In the genomic region with DNA sequence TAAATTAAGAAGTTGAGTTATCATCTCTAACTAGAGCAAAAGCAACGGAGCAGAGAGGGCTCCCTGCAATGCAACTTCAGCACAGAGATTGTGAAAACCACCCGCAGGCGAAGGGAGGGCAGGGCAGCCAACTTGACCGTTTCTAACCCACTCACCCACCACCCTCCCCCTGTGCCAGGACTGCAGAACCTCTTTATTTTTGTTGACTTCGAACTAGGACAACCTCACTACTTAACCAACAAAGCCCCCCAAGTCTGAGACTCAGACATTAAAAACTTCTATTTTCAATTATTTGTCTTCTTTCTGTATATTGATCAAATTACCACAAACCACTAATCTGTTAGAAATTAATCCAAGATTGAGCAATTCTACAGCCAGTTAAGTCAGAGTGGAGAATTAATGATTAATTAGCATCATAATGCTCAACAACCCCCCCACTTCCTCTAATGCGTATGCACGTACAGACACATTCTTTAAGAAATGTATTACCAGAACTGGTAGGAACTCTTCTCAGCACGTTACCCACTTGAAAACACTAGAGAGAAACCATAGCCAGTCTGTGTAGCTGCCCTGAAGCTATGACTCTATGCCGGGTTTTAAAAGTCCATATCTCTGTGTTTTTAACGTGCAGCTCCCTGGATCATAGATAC, we compare ENCODE assay signal across 8 cellular contexts. TPM values are rescaled to one million over a fixed set of nuclear protein-coding genes. Genes with fewer than 3 reads are reported as not detected.
DNase-seq lines count a peak whose midpoint lies in the region; ATAC-seq and TF ChIP-seq lines count a peak whose summit lies in the region.

No MANE protein-coding gene starts in this region.

- no peak overlapping the region for H3K4me3 ChIP-seq in GM23338
- peak overlapping the region; percentile 81 for H3K4me3 ChIP-seq in lower lobe of right lung

- no peaks in the 10 kb centered on the region for H3K9me3 ChIP-seq in lower lobe of right lung

- H3K27me3 Mint-ChIP-seq in GM23338 (ENCODE audit: insufficient read depth, low read depth, poor library complexity): peaks cover 41% of the 10 kb centered on the region
- peaks cover 14% of the 10 kb centered on the region for H3K27me3 Mint-ChIP-seq in activated B cell treated with CpG ODN at 0.5 μM for 24 hours

- intact Hi-C loops in activated B cell treated with CpG ODN at 0.5 μM for 24 hours (cut with micrococcal nuclease): loop anchor here (5.0 kb wide), 2 partner anchors 33 to 148 kb away; partner anchors contain the start of gene ABTB1
- intact Hi-C loops in lower lobe of right lung (cut with DNase I): no loop called here

- no peaks in the 10 kb centered on the region for H3K36me3 ChIP-seq in GM23338 (ENCODE audit: insufficient read depth)
- peaks cover 8% of the 10 kb centered on the region for H3K36me3 ChIP-seq in lower lobe of right lung

- no peaks in the 10 kb centered on the region for H4K20me1 ChIP-seq in GM23338 (replicated peaks; ENCODE audit: insufficient read depth)

- no peaks in the 10 kb centered on the region for H3K9me3 Mint-ChIP-seq in GM23338
- H3K9me3 Mint-ChIP-seq in activated B cell treated with CpG ODN at 0.5 μM for 24 hours: no peaks in the 10 kb centered on the region

- POLR2A ChIA-PET in activated B cell treated with CpG ODN at 0.5 μM for 24 hours (lab: Charles Lee): interaction anchor here (1.7 to 4.5 kb wide), 2 partner anchors 65 to 70 kb away, joined by 6 to 26 read pairs; no protein-coding TSS in a partner anchor

- H3K27ac Mint-ChIP-seq in GM23338 (no peak overlapping the region), activated B cell treated with CpG ODN at 0.5 μM for 24 hours (no peak overlapping the region)

- peaks cover 34% of the 10 kb centered on the region for H3K4me1 ChIP-seq in GM23338 (ENCODE audit: insufficient read depth)
- H3K4me1 ChIP-seq in lower lobe of right lung: peaks cover 67% of the 10 kb centered on the region

- no peaks in the 10 kb centered on the region for H3F3A ChIP-seq in GM23338 (replicated peaks; ENCODE audit: low read depth)

- CTCF ChIA-PET in activated B cell treated with CpG ODN at 0.5 μM for 24 hours (lab: Charles Lee): interaction anchor here (0.7 kb wide), 1 partner anchor 125 kb away, joined by 3 read pairs; no protein-coding TSS in a partner anchor

- ATAC-seq in GM23338: peak; percentile 29; the same call in 2 of the 3 replicates
- no peak for ATAC-seq in activated B cell treated with CpG ODN at 0.5 μM for 24 hours (ENCODE audit: low read depth)
- ATAC-seq in lower lobe of right lung: peak; percentile 50 to 54
- ATAC-seq in GM18858 (IDR thresholded peaks at IDR 0.05; ENCODE audit: unreplicated experiment): no peak

- H3K27ac ChIP-seq in GM23338 (ENCODE audit: low read depth) (no peak overlapping the region), lower lobe of right lung (peak overlapping the region; percentile 88)

- H3K27me3 ChIP-seq in GM23338 (ENCODE audit: insufficient read depth) (peaks cover 29% of the 10 kb centered on the region), lower lobe of right lung (ENCODE audit: low read depth) (no peaks in the 10 kb centered on the region)

- no peaks in the 10 kb centered on the region for H3K79me2 ChIP-seq in GM23338 (replicated peaks; ENCODE audit: insufficient read depth)

- no peak overlapping the region for H2AFZ ChIP-seq in GM23338

- H3K36me3 Mint-ChIP-seq in GM23338 (ENCODE audit: low read depth): no peaks in the 10 kb centered on the region
- H3K36me3 Mint-ChIP-seq in activated B cell treated with CpG ODN at 0.5 μM for 24 hours (ENCODE audit: low read depth): peaks cover 2% of the 10 kb centered on the region

- H3K4me1 Mint-ChIP-seq in GM23338: peaks cover 27% of the 10 kb centered on the region
- peaks cover 29% of the 10 kb centered on the region for H3K4me1 Mint-ChIP-seq in activated B cell treated with CpG ODN at 0.5 μM for 24 hours

- H3K4me2 ChIP-seq in GM23338: peak overlapping the region; percentile 57

- H3K9me2 ChIP-seq in GM23338 (ENCODE audit: insufficient read depth): no peaks in the 10 kb centered on the region

- peak; percentile 92 to 93 for DNase-seq in AML-193 (lab: John Stamatoyannopoulos, UW)
- DNase-seq in GM23338 (ENCODE audit: low spot score): peak; percentile 32
- DNase-seq in activated B cell treated with CpG ODN at 0.5 μM for 24 hours: no peak
- peak; percentile 76 for DNase-seq in lower lobe of right lung
- no peak for DNase-seq in NK-92 (lab: John Stamatoyannopoulos, UW; ENCODE audit: unreplicated experiment)
- no peak for DNase-seq in activated CD4-positive, alpha-beta T cell treated with anti-CD3 and anti-CD28 coated beads, Interleukin-2, amount 50 U/mL, for 1 hour
- no peak for DNase-seq in iPS-NIHi7 (ENCODE audit: extremely low spot score)

- TF ChIP-seq CTCF in GM23338 (conservative IDR thresholded peaks at IDR 0.05; ENCODE audit: low read depth in 2 of 2) (peak in 1 of 2 experiments; percentile 22; a peak in 1 of 4 replicates), activated B cell treated with CpG ODN at 0.5 μM for 24 hours (IDR thresholded peaks at IDR 0.05) (no peak), lower lobe of right lung (IDR thresholded peaks at IDR 0.05) (no peak)

- H3K4me3 Mint-ChIP-seq in GM23338 (peak overlapping the region; percentile 4; the same call in 1 of the 3 replicates), activated B cell treated with CpG ODN at 0.5 μM for 24 hours (peak overlapping the region; percentile 5)

TF ChIP-seq in GM23338, 12 proteins besides CTCF, POLR2A, EP300 and RAD21 (continues in another document):
- TF ChIP-seq ZNF331 (CRISPR knock-in tag; IDR thresholded peaks at IDR 0.05; ENCODE audit: low read depth): no peak
- no peak for TF ChIP-seq POLR2AphosphoS5 (IDR thresholded peaks at IDR 0.05; ENCODE audit: low read depth)
- TF ChIP-seq JUNB (IDR thresholded peaks at IDR 0.05; ENCODE audit: unreplicated experiment): no peak
- TF ChIP-seq EZH2 (IDR thresholded peaks at IDR 0.05; ENCODE audit: low read depth, unreplicated experiment): no peak
- no peak for TF ChIP-seq ZNF114 (CRISPR knock-in tag; IDR thresholded peaks at IDR 0.05)
- TF ChIP-seq STAT1 (IDR thresholded peaks at IDR 0.05; ENCODE audit: unreplicated experiment): no peak
- TF ChIP-seq NANOG (IDR thresholded peaks at IDR 0.05; ENCODE audit: borderline replicate concordance): no peak
- TF ChIP-seq CREB1 (CRISPR knock-in tag; IDR thresholded peaks at IDR 0.05; ENCODE audit: low read depth): no peak
- no peak for TF ChIP-seq ETS1 (IDR thresholded peaks at IDR 0.05)
- TF ChIP-seq, protein P1, sequence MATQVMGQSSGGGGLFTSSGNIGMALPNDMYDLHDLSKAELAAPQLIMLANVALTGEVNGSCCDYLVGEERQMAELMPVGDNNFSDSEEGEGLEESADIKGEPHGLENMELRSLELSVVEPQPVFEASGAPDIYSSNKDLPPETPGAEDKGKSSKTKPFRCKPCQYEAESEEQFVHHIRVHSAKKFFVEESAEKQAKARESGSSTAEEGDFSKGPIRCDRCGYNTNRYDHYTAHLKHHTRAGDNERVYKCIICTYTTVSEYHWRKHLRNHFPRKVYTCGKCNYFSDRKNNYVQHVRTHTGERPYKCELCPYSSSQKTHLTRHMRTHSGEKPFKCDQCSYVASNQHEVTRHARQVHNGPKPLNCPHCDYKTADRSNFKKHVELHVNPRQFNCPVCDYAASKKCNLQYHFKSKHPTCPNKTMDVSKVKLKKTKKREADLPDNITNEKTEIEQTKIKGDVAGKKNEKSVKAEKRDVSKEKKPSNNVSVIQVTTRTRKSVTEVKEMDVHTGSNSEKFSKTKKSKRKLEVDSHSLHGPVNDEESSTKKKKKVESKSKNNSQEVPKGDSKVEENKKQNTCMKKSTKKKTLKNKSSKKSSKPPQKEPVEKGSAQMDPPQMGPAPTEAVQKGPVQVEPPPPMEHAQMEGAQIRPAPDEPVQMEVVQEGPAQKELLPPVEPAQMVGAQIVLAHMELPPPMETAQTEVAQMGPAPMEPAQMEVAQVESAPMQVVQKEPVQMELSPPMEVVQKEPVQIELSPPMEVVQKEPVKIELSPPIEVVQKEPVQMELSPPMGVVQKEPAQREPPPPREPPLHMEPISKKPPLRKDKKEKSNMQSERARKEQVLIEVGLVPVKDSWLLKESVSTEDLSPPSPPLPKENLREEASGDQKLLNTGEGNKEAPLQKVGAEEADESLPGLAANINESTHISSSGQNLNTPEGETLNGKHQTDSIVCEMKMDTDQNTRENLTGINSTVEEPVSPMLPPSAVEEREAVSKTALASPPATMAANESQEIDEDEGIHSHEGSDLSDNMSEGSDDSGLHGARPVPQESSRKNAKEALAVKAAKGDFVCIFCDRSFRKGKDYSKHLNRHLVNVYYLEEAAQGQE (IDR thresholded peaks at IDR 0.05; ENCODE audit: unreplicated experiment): no peak
- TF ChIP-seq EZH2phosphoT487 (IDR thresholded peaks at IDR 0.05; ENCODE audit: unreplicated experiment): no peak

RNA-seq across cellular contexts. Expression of gene MGLL, which starts 2.0 kb away (rescaled TPM):
- 0.62 and 0.83 TPM in 2 replicates for total RNA-seq in GM23338 (2014; rRNA removed; shearing (Covaris generic))
- 0.71 and 1.3 TPM in 2 replicates for polyA plus RNA-seq in GM23338 (2016; fragmentation: Nextera tagmentation; extraction: Ambion mirVana)
- total RNA-seq in activated B cell treated with CpG ODN at 0.5 μM for 24 hours: 16.7 and 19.1 TPM in 2 replicates
- 132 TPM for total RNA-seq in lower lobe of right lung

Comparison
In these comparisons a context has a peak if more than half of its experiments do, and no peak if none do; other contexts are left out.
1. DNase-seq: peak in AML-193 (2 of 2), GM23338 (single experiment) and lower lobe of right lung (single experiment); none in activated B cell treated with CpG ODN at 0.5 μM for 24 hours (single experiment), NK-92 (single experiment), activated CD4-positive, alpha-beta T cell treated with anti-CD3 and anti-CD28 coated beads, Interleukin-2, amount 50 U/mL, for 1 hour (single experiment) and iPS-NIHi7 (single experiment).
2. ATAC-seq: peak in GM23338 (single experiment) and lower lobe of right lung (2 of 2); none in activated B cell treated with CpG ODN at 0.5 μM for 24 hours (single experiment) and GM18858 (single experiment).